ENCODE assay signal across 8 cellular contexts in the genomic region with DNA sequence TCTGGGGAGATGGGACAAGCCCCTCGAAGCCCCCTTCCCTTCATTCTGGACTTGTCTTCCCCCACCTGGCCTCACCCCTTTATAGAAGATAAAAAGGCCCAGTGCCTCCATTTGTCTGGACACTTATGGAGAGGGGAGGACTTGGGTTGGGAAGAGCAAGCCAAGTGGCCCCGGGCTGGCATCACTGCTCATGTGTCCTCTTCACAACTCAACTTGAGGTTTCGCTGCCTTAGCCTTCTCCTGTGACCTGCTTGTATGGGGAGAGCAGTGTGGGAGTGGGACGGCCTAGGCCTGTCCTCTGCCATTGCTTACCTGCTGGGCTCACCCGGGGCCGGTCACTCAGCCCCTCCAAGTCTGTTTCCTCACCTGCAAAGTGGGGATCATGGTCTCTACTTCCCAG. TPM values are rescaled to one million over a fixed set of nuclear protein-coding genes. Genes with fewer than 3 reads are reported as not detected.
A peak's percentile ranks its signal among the peaks of the same experiment; 100 is the strongest.
DNase-seq lines count a peak whose midpoint lies in the region; ATAC-seq and TF ChIP-seq lines count a peak whose summit lies in the region.

No MANE protein-coding gene starts in this region.

- H3K9ac ChIP-seq in iPS-18a (ENCODE audit: low read length): peak overlapping the region; percentile 67

- CTCF ChIA-PET in activated CD4-positive, alpha-beta memory T cell treated with anti-CD3 and anti-CD28 coated beads, Interleukin-2, amount 10 ng/mL, durations not matched to agents 7 days and 5 days (lab: Charles Lee): interaction anchor here (0.9 to 1.6 kb wide), 8 partner anchors 9 to 165 kb away, joined by 3 to 31 read pairs (median 6); a partner anchor contains a TSS

- peaks cover 0 to 24% (median 0%) of the 10 kb centered on the region in 9 donors for H3K36me3 ChIP-seq in heart right ventricle
- peaks cover 14% of the 10 kb centered on the region for H3K36me3 ChIP-seq in iPS-18a (ENCODE audit: control insufficient read depth, low read depth, low read length)
- peaks cover 0 to 28% (median 0%) of the 10 kb centered on the region in 3 donors for H3K36me3 ChIP-seq in tibial nerve

- H3K4me3 ChIP-seq in heart right ventricle: peak overlapping the region in 8 of 10 donors; percentile 76 to 90 (median 78)
- H3K4me3 ChIP-seq in iPS-18a (ENCODE audit: low read length): peak overlapping the region; percentile 80
- peak overlapping the region in 2 of 4 donors; percentile 55 to 84 for H3K4me3 ChIP-seq in tibial nerve

- TF ChIP-seq POLR2A in tibial nerve (IDR thresholded peaks at IDR 0.05): no peak

- POLR2A ChIA-PET in activated CD4-positive, alpha-beta memory T cell treated with anti-CD3 and anti-CD28 coated beads, Interleukin-2, amount 10 ng/mL, durations not matched to agents 7 days and 5 days (lab: Charles Lee): interaction anchor here (0.9 to 4.1 kb wide), 10 partner anchors 9 to 217 kb away, joined by 3 to 107 read pairs (median 4); a partner anchor contains a TSS

- no peak for DNase-seq in heart right ventricle
- no peak for DNase-seq in left cardiac atrium
- DNase-seq in activated CD4-positive, alpha-beta memory T cell treated with anti-CD3 and anti-CD28 coated beads, Interleukin-2, amount 10 ng/mL, durations not matched to agents 7 days and 5 days: no peak
- no peak for DNase-seq in tibial nerve (ENCODE audit: low spot score in 2 of 2)
- DNase-seq in NCI-H2029 (lab: John Stamatoyannopoulos, UW): no peak
- no peak for DNase-seq in iPS-NIHi11 (ENCODE audit: low spot score)

- WGBS in heart right ventricle, 2 donors: 87% methylated on average over 6 of the region's 6 CpGs
- 74 to 81% methylated on average over 6 of the region's 6 CpGs for WGBS in tibial nerve, 2 donors

- H3K27me3 ChIP-seq in heart right ventricle (peaks cover 22 to 34% (median 28%) of the 10 kb centered on the region in 7 donors), iPS-18a (ENCODE audit: control insufficient read depth, insufficient read depth, low read length) (peaks cover 31% of the 10 kb centered on the region), tibial nerve (peaks cover 0 to 29% of the 10 kb centered on the region in 2 donors)

- peak overlapping the region; percentile 76 for H3K4me3 Mint-ChIP-seq in activated CD4-positive, alpha-beta memory T cell treated with anti-CD3 and anti-CD28 coated beads, Interleukin-2, amount 10 ng/mL, durations not matched to agents 7 days and 5 days

- H3K27ac ChIP-seq in heart right ventricle: peak overlapping the region in 5 of 10 donors; percentile 43 to 83 (median 63)
- H3K27ac ChIP-seq in iPS-18a (ENCODE audit: low read length): no peak overlapping the region
- peak overlapping the region in 3 of 4 donors; percentile 66 to 77 (median 71) for H3K27ac ChIP-seq in tibial nerve

- H3K4me1 ChIP-seq in heart right ventricle: peaks cover 0 to 49% (median 38%) of the 10 kb centered on the region in 9 donors
- peaks cover 6% of the 10 kb centered on the region for H3K4me1 ChIP-seq in iPS-18a (ENCODE audit: control insufficient read depth, low read depth, low read length)
- peaks cover 0 to 53% (median 18%) of the 10 kb centered on the region in 4 donors for H3K4me1 ChIP-seq in tibial nerve

- H3K27me3 Mint-ChIP-seq in activated CD4-positive, alpha-beta memory T cell treated with anti-CD3 and anti-CD28 coated beads, Interleukin-2, amount 10 ng/mL, durations not matched to agents 7 days and 5 days: peaks cover 16% of the 10 kb centered on the region

- peaks cover 32% of the 10 kb centered on the region for H3K4me1 Mint-ChIP-seq in activated CD4-positive, alpha-beta memory T cell treated with anti-CD3 and anti-CD28 coated beads, Interleukin-2, amount 10 ng/mL, durations not matched to agents 7 days and 5 days

- intact Hi-C loops in heart right ventricle (cut with DNase I) (no loop called here), left cardiac atrium (cut with DNase I) (no loop called here)

- no peaks in the 10 kb centered on the region for H3K9me3 Mint-ChIP-seq in activated CD4-positive, alpha-beta memory T cell treated with anti-CD3 and anti-CD28 coated beads, Interleukin-2, amount 10 ng/mL, durations not matched to agents 7 days and 5 days

- no peak for TF ChIP-seq CTCF in heart right ventricle (IDR thresholded peaks at IDR 0.05)
- no peak for TF ChIP-seq CTCF in tibial nerve (IDR thresholded peaks at IDR 0.05)

- H3K36me3 Mint-ChIP-seq in activated CD4-positive, alpha-beta memory T cell treated with anti-CD3 and anti-CD28 coated beads, Interleukin-2, amount 10 ng/mL, durations not matched to agents 7 days and 5 days (ENCODE audit: low read depth): peaks cover 23% of the 10 kb centered on the region

- TF ChIP-seq EP300 in tibial nerve (IDR thresholded peaks at IDR 0.05): no peak

- ATAC-seq in heart right ventricle (no peak), left cardiac atrium (no peak), HG03342 (IDR thresholded peaks at IDR 0.05; ENCODE audit: unreplicated experiment) (no peak)

- H3K9me3 ChIP-seq in heart right ventricle: no peaks in the 10 kb centered on the region
- H3K9me3 ChIP-seq in iPS-18a (ENCODE audit: control insufficient read depth, low read depth, low read length): no peaks in the 10 kb centered on the region
- H3K9me3 ChIP-seq in tibial nerve: no peaks in the 10 kb centered on the region

- H3K27ac Mint-ChIP-seq in activated CD4-positive, alpha-beta memory T cell treated with anti-CD3 and anti-CD28 coated beads, Interleukin-2, amount 10 ng/mL, durations not matched to agents 7 days and 5 days: peak overlapping the region; percentile 71

RNA-seq across cellular contexts. Expression of a gene that starts 1.4 kb away (rescaled TPM):
- total RNA-seq in heart right ventricle (10 to 100 TPM in 1 of 10 donors, 1 to 10 TPM in 9; 3.7 to 13.8 (median 6.5) TPM), left cardiac atrium (10 to 100 TPM in 1 of 2 donors, 1 to 10 TPM in 1; 5.8 to 10.1 TPM), tibial nerve (10 to 100 TPM in 1 of 4 donors, 1 to 10 TPM in 3; 5.1 to 15.0 (median 7.9) TPM)
- 10 to 100 TPM in 1 of 2 donors, 1 to 10 TPM in 1; 8.2 to 17.9 TPM for polyA plus RNA-seq in heart right ventricle
- 10 to 100 TPM; 50.0 to 52.3 TPM for total RNA-seq in activated CD4-positive, alpha-beta memory T cell treated with anti-CD3 and anti-CD28 coated beads, Interleukin-2, amount 10 ng/mL, durations not matched to agents 7 days and 5 days

RNA-seq across cellular contexts. Expression of a gene that starts 6.5 kb away (rescaled TPM):
- total RNA-seq in heart right ventricle: not detected
- polyA plus RNA-seq in heart right ventricle: not detected
- total RNA-seq in left cardiac atrium: not detected
- total RNA-seq in activated CD4-positive, alpha-beta memory T cell treated with anti-CD3 and anti-CD28 coated beads, Interleukin-2, amount 10 ng/mL, durations not matched to agents 7 days and 5 days: not detected
- not detected for total RNA-seq in tibial nerve

RNA-seq across cellular contexts. Expression of a gene that starts 9.7 kb away (rescaled TPM):
- total RNA-seq in heart right ventricle: 1 to 10 TPM in 2 of 10 donors, under 1 TPM in 7, not detected in 1; 0.34 to 4.2 (median 0.66) TPM
- polyA plus RNA-seq in heart right ventricle: 1 to 10 TPM; 1.4 to 3.7 TPM
- 1 to 10 TPM in 1 of 2 donors, under 1 TPM in 1; 0.97 to 2.9 TPM for total RNA-seq in left cardiac atrium
- total RNA-seq in activated CD4-positive, alpha-beta memory T cell treated with anti-CD3 and anti-CD28 coated beads, Interleukin-2, amount 10 ng/mL, durations not matched to agents 7 days and 5 days: 100 to 1,000 TPM; 118 to 124 TPM
- total RNA-seq in tibial nerve: 1 to 10 TPM in 2 of 4 donors, under 1 TPM in 2; 0.60 to 1.6 (median 1.1) TPM

RNA-seq across cellular contexts. Expression of a gene that starts 42.2 kb away (rescaled TPM):
- total RNA-seq in heart right ventricle (1 to 10 TPM in 3 of 10 donors, under 1 TPM in 7; 0.19 to 1.5 (median 0.79) TPM), left cardiac atrium (under 1 TPM; 0.24 TPM), tibial nerve (under 1 TPM in 1 of 4 donors, not detected in 3; 0.30 TPM)
- 1 to 10 TPM; 1.0 to 3.2 TPM for polyA plus RNA-seq in heart right ventricle
- under 1 TPM; 0.23 to 0.28 TPM for total RNA-seq in activated CD4-positive, alpha-beta memory T cell treated with anti-CD3 and anti-CD28 coated beads, Interleukin-2, amount 10 ng/mL, durations not matched to agents 7 days and 5 days

RNA-seq across cellular contexts. Expression of a gene that starts 47.4 kb away (rescaled TPM):
- total RNA-seq in heart right ventricle (under 1 TPM in 1 of 10 donors, not detected in 9; 0.28 TPM), left cardiac atrium (not detected), tibial nerve (not detected)
- polyA plus RNA-seq in heart right ventricle: under 1 TPM in 1 of 2 donors, not detected in 1; 0.03 TPM
- total RNA-seq in activated CD4-positive, alpha-beta memory T cell treated with anti-CD3 and anti-CD28 coated beads, Interleukin-2, amount 10 ng/mL, durations not matched to agents 7 days and 5 days: not detected

Comparison
In these comparisons a context has a peak if more than half of its experiments do, and no peak if none do; other contexts are left out.
1. RNA of a gene that starts 9.7 kb away (total RNA-seq): 118 to 124 TPM in activated CD4-positive, alpha-beta memory T cell treated with anti-CD3 and anti-CD28 coated beads, Interleukin-2, amount 10 ng/mL, durations not matched to agents 7 days and 5 days; 0.97 to 2.9 TPM in left cardiac atrium, 0.60 to 1.6 TPM in tibial nerve and 0.34 to 4.2 TPM in heart right ventricle; every median in the first group is over 10 times any median in the second.